In the genomic region with DNA sequence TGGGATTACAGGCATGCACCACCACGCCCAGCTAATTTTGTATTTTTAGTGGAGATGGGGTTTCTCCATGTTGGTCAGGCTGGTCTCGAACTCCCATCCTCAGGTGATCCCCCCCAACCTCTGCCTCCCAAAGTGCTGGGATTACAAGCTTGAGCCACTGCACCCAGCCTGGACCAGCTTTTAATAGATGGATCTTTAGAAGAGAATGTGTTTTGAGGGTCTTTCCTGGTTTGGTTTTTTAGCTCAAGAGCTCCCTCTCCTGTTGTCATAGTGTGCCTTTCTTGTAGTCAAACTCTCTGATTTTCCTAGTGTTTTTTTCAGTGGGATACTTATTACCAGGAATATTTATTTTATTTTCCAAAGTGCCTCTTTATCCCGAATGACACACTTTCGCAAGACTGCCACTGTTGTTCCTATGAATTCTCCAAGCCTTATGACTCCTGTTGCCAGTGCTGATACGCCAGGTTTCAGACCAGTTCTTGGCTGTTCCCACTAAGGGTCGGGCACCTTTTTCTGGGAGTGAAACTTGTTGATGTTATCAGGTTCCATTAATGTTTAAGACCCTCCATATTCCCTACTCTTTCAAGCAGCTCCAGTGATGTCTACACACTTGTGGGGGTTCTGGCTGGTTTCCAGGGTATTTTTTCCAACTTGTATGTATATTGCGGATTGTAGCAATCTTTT, we compare ENCODE assay signal across 8 cellular contexts. TPM values are rescaled to one million over a fixed set of nuclear protein-coding genes. Genes with fewer than 3 reads are reported as not detected.
DNase-seq lines count a peak whose midpoint lies in the region; ATAC-seq, FAIRE-seq and TF ChIP-seq lines count a peak whose summit lies in the region.

No MANE protein-coding gene starts in this region.

- no peaks in the 10 kb centered on the region for H3K36me3 Mint-ChIP-seq in activated T-helper 1 cell treated with anti-CD3 and anti-CD28 coated beads, Interleukin-12 subunit alpha, Interleukin-12 subunit beta, Interleukin-2, Interleukin-4 antibody, amounts not matched to agents 30 ng/mL and 10 ng/mL and 1 ng/mL, durations not matched to agents 14 hours and 24 hours and 36 hours (ENCODE audit: low read depth)

- no peak overlapping the region for H3K4me3 ChIP-seq in smooth muscle cell

- no peaks in the 10 kb centered on the region for H4K20me1 ChIP-seq in smooth muscle cell (ENCODE audit: low read depth)

- no peaks in the 10 kb centered on the region for H3K27me3 ChIP-seq in smooth muscle cell (ENCODE audit: low read depth)

- H3K4me3 Mint-ChIP-seq in activated T-helper 1 cell treated with anti-CD3 and anti-CD28 coated beads, Interleukin-12 subunit alpha, Interleukin-12 subunit beta, Interleukin-2, Interleukin-4 antibody, amounts not matched to agents 30 ng/mL and 10 ng/mL and 1 ng/mL, durations not matched to agents 14 hours and 24 hours and 36 hours: no peak overlapping the region

- intact Hi-C loops in activated T-helper 1 cell treated with anti-CD3 and anti-CD28 coated beads, Interleukin-12 subunit alpha, Interleukin-12 subunit beta, Interleukin-2, Interleukin-4 antibody, amounts not matched to agents 30 ng/mL and 10 ng/mL and 1 ng/mL, durations not matched to agents 14 hours and 24 hours and 36 hours (cut with micrococcal nuclease): loop anchor here (1.0 kb wide), 1 partner anchor 182 kb away; no protein-coding TSS in a partner anchor

- H3F3A ChIP-seq in smooth muscle cell (ENCODE audit: low read depth): no peaks in the 10 kb centered on the region

- H3K9me3 ChIP-seq in smooth muscle cell (replicated peaks; ENCODE audit: low read depth): no peaks in the 10 kb centered on the region

- DNase-seq in D721Med (ENCODE audit: insufficient read length, low spot score) (peak; percentile 51), HTR-8/SVneo (ENCODE audit: insufficient read length, low spot score) (peak; percentile 83), SHP77 treated with DMSO at 0.1 percent for 48 hours (lab: John Stamatoyannopoulos, UW) (peak; percentile 10), foreskin melanocyte (peak; percentile 46), smooth muscle cell (lab: John Stamatoyannopoulos, UW; ENCODE audit: unreplicated experiment) (no peak), T1000 (lab: John Stamatoyannopoulos, UW) (no peak)
- no peak for DNase-seq in activated T-helper 1 cell treated with anti-CD3 and anti-CD28 coated beads, Interleukin-12 subunit alpha, Interleukin-12 subunit beta, Interleukin-2, Interleukin-4 antibody, amounts not matched to agents 30 ng/mL and 10 ng/mL and 1 ng/mL, durations not matched to agents 14 hours and 24 hours and 36 hours (ENCODE audit: low spot score)

- no peaks in the 10 kb centered on the region for H3K4me1 Mint-ChIP-seq in activated T-helper 1 cell treated with anti-CD3 and anti-CD28 coated beads, Interleukin-12 subunit alpha, Interleukin-12 subunit beta, Interleukin-2, Interleukin-4 antibody, amounts not matched to agents 30 ng/mL and 10 ng/mL and 1 ng/mL, durations not matched to agents 14 hours and 24 hours and 36 hours (ENCODE audit: low read depth)

- 62% methylated on average over 7 of the region's 7 CpGs for WGBS in smooth muscle cell (ENCODE audit: low lambda C conversion rate)

- H3K27ac ChIP-seq in smooth muscle cell (ENCODE audit: low read depth): no peak overlapping the region

- TF ChIP-seq CTCF in D721Med (IDR thresholded peaks at IDR 0.05; ENCODE audit: insufficient read depth, missing control alignments): peak; percentile 80
- peak; percentile 75 for TF ChIP-seq CTCF in smooth muscle cell (IDR thresholded peaks at IDR 0.05; ENCODE audit: borderline replicate concordance, insufficient read depth, poor library complexity, severe bottlenecking)

- no peak overlapping the region for H3K9ac ChIP-seq in smooth muscle cell (ENCODE audit: low read depth)

- H3K9me3 Mint-ChIP-seq in activated T-helper 1 cell treated with anti-CD3 and anti-CD28 coated beads, Interleukin-12 subunit alpha, Interleukin-12 subunit beta, Interleukin-2, Interleukin-4 antibody, amounts not matched to agents 30 ng/mL and 10 ng/mL and 1 ng/mL, durations not matched to agents 14 hours and 24 hours and 36 hours: no peaks in the 10 kb centered on the region

- no peaks in the 10 kb centered on the region for H3K36me3 ChIP-seq in smooth muscle cell (ENCODE audit: low read depth)

- H3K79me2 ChIP-seq in smooth muscle cell (ENCODE audit: low read depth): no peaks in the 10 kb centered on the region

- H3K4me2 ChIP-seq in smooth muscle cell: no peak overlapping the region

- no peak overlapping the region for H2AFZ ChIP-seq in smooth muscle cell (ENCODE audit: low read depth)

- H3K27ac Mint-ChIP-seq in activated T-helper 1 cell treated with anti-CD3 and anti-CD28 coated beads, Interleukin-12 subunit alpha, Interleukin-12 subunit beta, Interleukin-2, Interleukin-4 antibody, amounts not matched to agents 30 ng/mL and 10 ng/mL and 1 ng/mL, durations not matched to agents 14 hours and 24 hours and 36 hours: no peak overlapping the region

- ATAC-seq in GM18505 (IDR thresholded peaks at IDR 0.05; ENCODE audit: unreplicated experiment): no peak

- no peak for FAIRE-seq in D721Med (lab: Jason Lieb, UNC)
- FAIRE-seq in HTR-8/SVneo (lab: Jason Lieb, UNC): no peak

- no peaks in the 10 kb centered on the region for H3K4me1 ChIP-seq in smooth muscle cell (ENCODE audit: low read depth)

- no peak for TF ChIP-seq POLR2A in GM18505 (IDR thresholded peaks at IDR 0.05; ENCODE audit: borderline replicate concordance, extremely low read depth, insufficient read depth, insufficient read length)

- H3K27me3 Mint-ChIP-seq in activated T-helper 1 cell treated with anti-CD3 and anti-CD28 coated beads, Interleukin-12 subunit alpha, Interleukin-12 subunit beta, Interleukin-2, Interleukin-4 antibody, amounts not matched to agents 30 ng/mL and 10 ng/mL and 1 ng/mL, durations not matched to agents 14 hours and 24 hours and 36 hours (ENCODE audit: insufficient read depth): no peaks in the 10 kb centered on the region

RNA-seq across cellular contexts. Expression of a gene that starts 31.5 kb away (rescaled TPM):
- total RNA-seq in smooth muscle cell: 154 and 204 TPM in 2 replicates
- 39.6 and 68.3 TPM in 2 replicates for polyA plus RNA-seq in smooth muscle cell
- 64.0 and 68.4 TPM in 2 replicates for total RNA-seq in activated T-helper 1 cell treated with anti-CD3 and anti-CD28 coated beads, Interleukin-12 subunit alpha, Interleukin-12 subunit beta, Interleukin-2, Interleukin-4 antibody, amounts not matched to agents 30 ng/mL and 10 ng/mL and 1 ng/mL, durations not matched to agents 14 hours and 24 hours and 36 hours

Comparison
In these comparisons a context has a peak if more than half of its experiments do, and no peak if none do; other contexts are left out.
1. DNase-seq: peak in D721Med (single experiment), HTR-8/SVneo (single experiment), SHP77 treated with DMSO at 0.1 percent for 48 hours (single experiment) and foreskin melanocyte (single experiment); none in smooth muscle cell (single experiment), T1000 (single experiment) and activated T-helper 1 cell treated with anti-CD3 and anti-CD28 coated beads, Interleukin-12 subunit alpha, Interleukin-12 subunit beta, Interleukin-2, Interleukin-4 antibody, amounts not matched to agents 30 ng/mL and 10 ng/mL and 1 ng/mL, durations not matched to agents 14 hours and 24 hours and 36 hours (single experiment).